ENCODE assay signal across 22 cellular contexts in the genomic region with DNA sequence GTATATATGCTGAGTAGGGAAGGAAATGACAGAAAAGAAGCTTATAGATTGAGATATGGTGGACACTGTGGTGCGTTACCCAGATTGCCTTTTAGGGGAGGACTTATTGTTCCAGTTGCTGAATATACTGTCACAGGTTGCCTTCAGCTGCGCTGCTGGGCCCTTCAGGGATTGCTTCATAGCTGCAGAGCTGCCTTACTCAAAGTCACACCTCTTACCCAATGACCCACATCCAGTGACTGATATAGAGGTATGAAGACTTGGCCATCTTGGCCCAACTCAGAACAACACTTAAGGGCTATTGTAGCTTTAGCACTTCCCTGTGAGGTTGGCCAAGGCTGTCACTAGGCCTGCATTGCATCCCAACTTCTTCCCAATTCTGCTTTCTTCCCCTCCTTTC.
"Had no signal": no experiment of that assay in that cellular context is flagged by ENCODE, and none has a peak within 500 bp of the region (broad histone marks: within the 10 kb centered on the region; RNA-seq: fewer than 3 reads in every experiment).

No MANE protein-coding gene starts in this region.

- H3K9me3 Mint-ChIP-seq: naive thymus-derived CD8-positive, alpha-beta T cell; type B pancreatic cell had no signal

- ATAC-seq: left lobe of liver; naive thymus-derived CD8-positive, alpha-beta T cell; right lobe of liver had no signal

- H3K4me3 Mint-ChIP-seq: naive thymus-derived CD8-positive, alpha-beta T cell; neural crest cell; type B pancreatic cell had no signal

- H3K27me3 ChIP-seq: neutrophil, thyroid gland had no signal

- H3K4me1 ChIP-seq: right lobe of liver, stomach, thyroid gland had no signal

- H3K27ac Mint-ChIP-seq: naive thymus-derived CD8-positive, alpha-beta T cell; progenitor cell of endocrine pancreas; type B pancreatic cell had no signal

- H3K36me3 Mint-ChIP-seq: naive thymus-derived CD8-positive, alpha-beta T cell; type B pancreatic cell had no signal

- DNase-seq: cerebellar nuclear complex; cortex of kidney; head of caudate nucleus; mammary epithelial cell; mesendoderm; midbrain; naive thymus-derived CD8-positive, alpha-beta T cell; right lobe of liver; stimulated activated CD4-positive, alpha-beta T cell treated with anti-CD3 and anti-CD28 coated beads, Interleukin-12 subunit alpha, Interleukin-12 subunit beta, amount 100 ng/mL, for 4 hours; stimulated activated CD4-positive, alpha-beta T cell treated with anti-CD3 and anti-CD28 coated beads, Interleukin-1b, Interleukin-23, amount 100 ng/mL, for 48 hours; stimulated activated CD4-positive, alpha-beta T cell treated with anti-CD3 and anti-CD28 coated beads, Interleukin-4, amount 100 ng/mL, for 1 hour; stimulated activated CD8-positive, alpha-beta memory T cell treated with anti-CD3 and anti-CD28 coated beads, Interleukin-4, amount 100 ng/mL, for 48 hours; stimulated activated naive CD4-positive, alpha-beta T cell treated with Interleukin-2 at 50 U/mL for 16 hours; stomach; thyroid gland had no signal

- H3K27ac ChIP-seq: neutrophil, parathyroid adenoma, right lobe of liver, stomach, thyroid gland had no signal

- H3K4me3 ChIP-seq: right lobe of liver, smooth muscle cell, stomach, thyroid gland had no signal

- H3K4me1 Mint-ChIP-seq: naive thymus-derived CD8-positive, alpha-beta T cell; neural crest cell had no signal

- H3K9me3 ChIP-seq: neutrophil, right lobe of liver, stomach, thyroid gland had no signal

- H3K36me3 ChIP-seq: neutrophil, right lobe of liver, stomach, thyroid gland had no signal
